ENCODE assay signal across 13 cellular contexts in genomic region chr10:7035111-7035761, GRCh38.
DNase-seq lines count a peak whose midpoint lies in the region; ATAC-seq lines count a peak whose summit lies in the region.
"Had no signal": no experiment of that assay in that cellular context is flagged by ENCODE, and none has a peak within 500 bp of the region (broad histone marks: within the 10 kb centered on the region; RNA-seq: fewer than 3 reads in every experiment).

No MANE protein-coding gene starts in this region.

- peak overlapping the region; percentile 7 for H3K27ac Mint-ChIP-seq in activated CD4-positive, alpha-beta T cell treated with anti-CD3 and anti-CD28 coated beads, Interleukin-2, amount 10 ng/mL, durations not matched to agents 24 days and 14 days
- H3K27ac Mint-ChIP-seq in activated naive CD8-positive, alpha-beta T cell treated with anti-CD3 and anti-CD28 coated beads, Interleukin-2, amount 50 U/mL, for 24 hours, result peak overlapping the region; percentile 73
- H3K27ac Mint-ChIP-seq: activated T-cell treated with anti-CD3 and anti-CD28 coated beads, Interleukin-2, amount 50 U/mL, for 72 hours; T-helper 1 cell treated with Interleukin-12 subunit alpha and Interleukin-12 subunit beta and Interleukin-4 antibody, amounts not matched to agents 30 μg/mL and 1 μg/mL, for 36 hours had no signal

- peak; percentile 87 for DNase-seq in Jurkat, Clone E6-1 (ENCODE audit: low read depth, low spot score)
- no peak for DNase-seq in activated CD4-positive, alpha-beta T cell treated with anti-CD3 and anti-CD28 coated beads, Interleukin-2, amount 10 ng/mL, durations not matched to agents 24 days and 14 days
- DNase-seq in activated naive CD8-positive, alpha-beta T cell treated with anti-CD3 and anti-CD28 coated beads, Interleukin-2, amount 50 U/mL, for 24 hours, result peak; percentile 53
- DNase-seq in stimulated activated CD4-positive, alpha-beta T cell treated with anti-CD3 and anti-CD28 coated beads, Interleukin-4, amount 100 ng/mL, for 48 hours (ENCODE audit: low read depth in 2 of 2), result peak; percentile 13 to 38
- DNase-seq in HAP-1 (ENCODE audit: low spot score in 2 of 2), result no peak
- no peak for DNase-seq in SK-N-DZ (ENCODE audit: low spot score)
- DNase-seq: activated T-cell treated with anti-CD3 and anti-CD28 coated beads, Interleukin-2, amount 50 U/mL, for 72 hours; EL; NCI-H1436; occipital lobe had no signal

- ATAC-seq in activated naive CD8-positive, alpha-beta T cell treated with anti-CD3 and anti-CD28 coated beads, Interleukin-2, amount 50 U/mL, for 24 hours, result peak; percentile 94
- ATAC-seq in HG02798 (IDR thresholded peaks at IDR 0.05; ENCODE audit: poor library complexity, unreplicated experiment), result no peak

- H3K9me3 Mint-ChIP-seq in activated CD4-positive, alpha-beta T cell treated with anti-CD3 and anti-CD28 coated beads, Interleukin-2, amount 10 ng/mL, durations not matched to agents 24 days and 14 days, result no peaks in the 10 kb centered on the region
- peaks cover 29% of the 10 kb centered on the region for H3K9me3 Mint-ChIP-seq in activated naive CD8-positive, alpha-beta T cell treated with anti-CD3 and anti-CD28 coated beads, Interleukin-2, amount 50 U/mL, for 24 hours

- no peak overlapping the region for H3K4me3 ChIP-seq in Jurkat, Clone E6-1 (ENCODE audit: low read length)
- no peak overlapping the region for H3K4me3 ChIP-seq in HAP-1
- H3K4me3 ChIP-seq: BLaER1 treated with 17β-estradiol and CSF1 and Interleukin-3, amounts not matched to agents 10 nM and 100 nM had no signal

- H3K27me3 Mint-ChIP-seq in activated CD4-positive, alpha-beta T cell treated with anti-CD3 and anti-CD28 coated beads, Interleukin-2, amount 10 ng/mL, durations not matched to agents 24 days and 14 days, result no peaks in the 10 kb centered on the region
- peaks cover 2% of the 10 kb centered on the region for H3K27me3 Mint-ChIP-seq in activated naive CD8-positive, alpha-beta T cell treated with anti-CD3 and anti-CD28 coated beads, Interleukin-2, amount 50 U/mL, for 24 hours

- no peaks in the 10 kb centered on the region for H3K4me1 ChIP-seq in HAP-1

- H3K36me3 Mint-ChIP-seq in activated CD4-positive, alpha-beta T cell treated with anti-CD3 and anti-CD28 coated beads, Interleukin-2, amount 10 ng/mL, durations not matched to agents 24 days and 14 days (ENCODE audit: low read depth), result peaks cover 2% of the 10 kb centered on the region
- H3K36me3 Mint-ChIP-seq in activated naive CD8-positive, alpha-beta T cell treated with anti-CD3 and anti-CD28 coated beads, Interleukin-2, amount 50 U/mL, for 24 hours (ENCODE audit: low read depth), result peaks cover 6% of the 10 kb centered on the region

- peaks cover 22% of the 10 kb centered on the region for H3K4me1 Mint-ChIP-seq in activated CD4-positive, alpha-beta T cell treated with anti-CD3 and anti-CD28 coated beads, Interleukin-2, amount 10 ng/mL, durations not matched to agents 24 days and 14 days
- peaks cover 60% of the 10 kb centered on the region for H3K4me1 Mint-ChIP-seq in activated naive CD8-positive, alpha-beta T cell treated with anti-CD3 and anti-CD28 coated beads, Interleukin-2, amount 50 U/mL, for 24 hours

- intact Hi-C loops in activated CD4-positive, alpha-beta T cell treated with anti-CD3 and anti-CD28 coated beads, Interleukin-2, amount 10 ng/mL, durations not matched to agents 24 days and 14 days (cut with micrococcal nuclease), result loop anchor here (10.0 kb wide), 1 partner anchor 110 kb away; no protein-coding TSS in a partner anchor

- H3K36me3 ChIP-seq in HAP-1 (replicated peaks), result no peaks in the 10 kb centered on the region; the same call in 1 of the 2 replicates

- in situ Hi-C loops in HAP-1 (cut with MboI; ENCODE audit: low sequenced_read_pairs), result no loop called here

- H3K9me3 ChIP-seq in HAP-1, result no peaks in the 10 kb centered on the region

- H3K4me3 Mint-ChIP-seq in activated CD4-positive, alpha-beta T cell treated with anti-CD3 and anti-CD28 coated beads, Interleukin-2, amount 10 ng/mL, durations not matched to agents 24 days and 14 days, result no peak overlapping the region
- peak overlapping the region; percentile 24 for H3K4me3 Mint-ChIP-seq in activated naive CD8-positive, alpha-beta T cell treated with anti-CD3 and anti-CD28 coated beads, Interleukin-2, amount 50 U/mL, for 24 hours
- H3K4me3 Mint-ChIP-seq: activated T-cell treated with anti-CD3 and anti-CD28 coated beads, Interleukin-2, amount 50 U/mL, for 72 hours; T-helper 1 cell treated with Interleukin-12 subunit alpha and Interleukin-12 subunit beta and Interleukin-4 antibody, amounts not matched to agents 30 μg/mL and 1 μg/mL, for 36 hours had no signal

- H3K27me3 ChIP-seq in HAP-1 (ENCODE audit: low read depth), result no peaks in the 10 kb centered on the region; the same call in 1 of the 2 replicates
- H3K27me3 ChIP-seq: BLaER1 treated with 17β-estradiol and CSF1 and Interleukin-3, amounts not matched to agents 10 nM and 100 nM had no signal

Comparison
In these comparisons a context has a peak if more than half of its experiments do, and no peak if none do; other contexts are left out.
1. DNase-seq: peak in Jurkat, Clone E6-1 (single experiment), activated naive CD8-positive, alpha-beta T cell treated with anti-CD3 and anti-CD28 coated beads, Interleukin-2, amount 50 U/mL, for 24 hours (single experiment) and stimulated activated CD4-positive, alpha-beta T cell treated with anti-CD3 and anti-CD28 coated beads, Interleukin-4, amount 100 ng/mL, for 48 hours (2 of 2); none in activated CD4-positive, alpha-beta T cell treated with anti-CD3 and anti-CD28 coated beads, Interleukin-2, amount 10 ng/mL, durations not matched to agents 24 days and 14 days (single experiment), HAP-1 (0 of 2) and SK-N-DZ (single experiment).